In the genomic region with DNA sequence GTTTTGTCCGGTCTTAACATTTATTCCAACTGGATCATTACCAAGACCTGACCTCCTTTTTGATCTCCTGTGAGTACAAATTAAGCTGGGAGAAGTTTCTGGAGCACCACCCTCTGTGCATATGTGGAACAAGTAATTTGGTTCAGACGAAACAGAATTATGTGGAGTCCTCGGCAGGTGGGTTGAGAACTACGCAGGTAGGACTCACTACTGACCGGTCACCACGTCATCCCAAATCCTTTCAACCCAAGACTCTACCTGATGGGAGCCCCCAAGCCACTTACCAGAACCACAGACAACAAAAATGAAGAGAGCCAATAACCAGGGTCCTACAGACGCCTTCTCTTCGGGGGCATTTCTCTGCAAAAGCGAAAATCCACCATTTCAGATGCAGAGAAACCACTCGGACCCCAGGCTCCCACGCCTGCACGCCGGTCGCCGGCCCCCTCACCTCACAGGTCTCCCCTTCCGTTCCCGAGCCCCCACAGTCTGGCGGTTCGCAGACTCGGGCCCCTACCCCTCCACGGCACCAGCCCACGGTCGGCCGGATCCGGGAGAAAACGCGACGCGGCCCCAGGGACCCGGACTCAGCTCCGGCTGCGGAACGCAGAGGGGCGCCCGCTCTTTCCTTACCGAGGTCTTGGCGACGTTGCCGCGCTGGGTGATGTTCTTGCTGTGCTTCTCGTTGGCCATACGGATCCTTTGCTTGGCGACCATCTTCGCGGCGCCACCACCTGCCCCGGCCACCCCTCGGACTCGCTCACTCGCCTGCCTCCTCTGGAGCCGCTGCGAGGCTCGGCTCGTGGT, we compare ENCODE assay signal across 8 cellular contexts. TPM values are rescaled to one million over a fixed set of nuclear protein-coding genes. Genes with fewer than 3 reads are reported as not detected.
A peak's percentile ranks its signal among the peaks of the same experiment; 100 is the strongest.
DNase-seq lines count a peak whose midpoint lies in the region; ATAC-seq, FAIRE-seq and TF ChIP-seq lines count a peak whose summit lies in the region.

No MANE protein-coding gene starts in this region.

- H4K20me1 ChIP-seq in HepG2 (ENCODE audit: insufficient read depth, low read length) = peaks cover 17% of the 10 kb centered on the region; the same call in 1 of the 2 replicates

- TF ChIP-seq RAD21 in HepG2 (CRISPR knock-in tag; IDR thresholded peaks at IDR 0.05) = no peak

- peak overlapping the region; percentile 94 to 97 (median 94) for H3K4me3 ChIP-seq in HepG2 (replicated peaks in 1 of 3; ENCODE audit: insufficient read depth in 1 of 3, low read depth in 2 of 3, low read length in 3 of 3)

- H3K79me2 ChIP-seq in HepG2 (ENCODE audit: insufficient read depth, low read length) = peaks cover 75% of the 10 kb centered on the region

- no peaks in the 10 kb centered on the region for H3K9me3 ChIP-seq in HepG2 (ENCODE audit: low read length)

- no peak overlapping the region for H2AFZ ChIP-seq in HepG2 (ENCODE audit: low read length)

- intact Hi-C loops in HepG2 (cut with micrococcal nuclease; ENCODE audit: unreplicated experiment) = loop anchor here (5.0 to 10.0 kb wide), 2 partner anchors 133 to 159 kb away; a partner anchor contains a TSS

- H3K4me1 ChIP-seq in HepG2 (ENCODE audit: insufficient read depth, low read length) = peaks cover 54% of the 10 kb centered on the region

- H3K9ac ChIP-seq in HepG2 (ENCODE audit: insufficient read depth, low read depth, low read length) = peak overlapping the region; percentile 99

- 0% methylated on average over 19 of the region's 54 CpGs for WGBS in HepG2 (ENCODE audit: low lambda C conversion rate)

- peak overlapping the region; percentile 97 for H3K27ac ChIP-seq in HepG2 (ENCODE audit: extremely low read length, insufficient read depth, low read length)

- DNase-seq in SIG-M5 treated with dmso at 0.1 percent for 504 hours (lab: John Stamatoyannopoulos, UW; ENCODE audit: unreplicated experiment) = peak; percentile 37
- DNase-seq in SIG-M5 (lab: John Stamatoyannopoulos, UW) = no peak
- peak in 3 of 5 experiments; percentile 6 to 71 (median 16) for DNase-seq in T-helper 2 cell
- peak; percentile 20 for DNase-seq in cerebellum (ENCODE audit: low spot score)
- DNase-seq in HepG2 (ENCODE audit: low spot score) = peak; percentile 7
- DNase-seq in stimulated activated CD4-positive, alpha-beta T cell treated with anti-CD3 and anti-CD28 coated beads, Interleukin-4, amount 100 ng/mL, for 48 hours (ENCODE audit: low read depth in 2 of 2) = peak; percentile 25 to 27

- BruUV-seq in HepG2 (replicated peaks; lab: Mats Ljungman, UMichigan) = no TSS peak

- FAIRE-seq in HepG2 (lab: Jason Lieb, UNC) = no peak

- in situ Hi-C loops in HepG2 (cut with HindIII; ENCODE audit: extremely low pct_ligation_motif_present, low pct_unique_long_range_greater_than_20kb) = loop anchor here (5.0 kb wide), 1 partner anchor 57 kb away; a partner anchor contains a TSS

- H3K27me3 ChIP-seq in HepG2 (ENCODE audit: control insufficient read depth in 1 of 2, insufficient read depth in 2 of 2, low read length in 2 of 2) = peaks cover 0 to 7% of the 10 kb centered on the region in 2 experiments; a peak in 1 of 5 replicates

- POLR2A ChIA-PET in HepG2 (lab: Yijun Ruan, JAX) = interaction anchor here (0.7 to 2.8 kb wide), 15 partner anchors 8 to 234 kb away, joined by 3 to 21 read pairs (median 3); a partner anchor contains a TSS

- peak overlapping the region; percentile 67 for H3K4me2 ChIP-seq in HepG2 (ENCODE audit: low read depth, low read length)

- TF ChIP-seq EP300 in HepG2 (IDR thresholded peaks at IDR 0.05; ENCODE audit: low read depth in 2 of 2, low read length in 2 of 2) (no peak), HepG2 (CRISPR knock-in tag; IDR thresholded peaks at IDR 0.05; ENCODE audit: borderline replicate concordance) (no peak)

- TF ChIP-seq CTCF in HepG2 (CRISPR knock-in tag; IDR thresholded peaks at IDR 0.05) = no peak

- peak; percentile 12 for ATAC-seq in HG03520 (IDR thresholded peaks at IDR 0.05; ENCODE audit: unreplicated experiment)
- ATAC-seq in HepG2 = peak; percentile 1; the same call in 1 of the 3 replicates
- ATAC-seq in GM18909 (IDR thresholded peaks at IDR 0.05; ENCODE audit: poor library complexity, unreplicated experiment) = no peak

- no peak for TF ChIP-seq POLR2A in HepG2 (IDR thresholded peaks at IDR 0.05; ENCODE audit: insufficient read depth in 1 of 2, low read depth in 2 of 2, low read length in 2 of 2)

- peaks cover 2 to 14% of the 10 kb centered on the region in 2 experiments; a peak in 3 of 5 replicates for H3K36me3 ChIP-seq in HepG2 (replicated peaks in 1 of 2; ENCODE audit: control insufficient read depth in 1 of 2, insufficient read depth in 2 of 2, low read length in 2 of 2)

- CTCF ChIA-PET in HepG2 (lab: Yijun Ruan, JAX; ENCODE audit: low intra/inter-chr PET ratio, low total read pairs) = no interaction called here

RNA-seq across cellular contexts. Expression of a gene that starts 0.7 kb away (rescaled TPM):
- total RNA-seq in cerebellum (73.7 TPM), HepG2 (2016; rRNA removed; fragmentation: Illumina TruSeq; extraction: Trizol) (95.0 and 108 TPM in 2 replicates)
- 22.2 and 26.3 TPM in 2 replicates for total RNA-seq in HepG2 (2016; cell fraction: cytosol; rRNA removed; fragmentation: Illumina TruSeq; extraction: Trizol; ENCODE audit: low read depth)
- total RNA-seq in HepG2 (2016; cell fraction: insoluble cytoplasmic fraction; rRNA removed; fragmentation: Illumina TruSeq; extraction: Trizol) = 93.6 and 108 TPM in 2 replicates
- 57.6 and 60.7 TPM in 2 replicates for total RNA-seq in HepG2 (2016; cell fraction: membrane; rRNA removed; fragmentation: Illumina TruSeq; extraction: Trizol)
- 58.9 and 66.1 TPM in 2 replicates for total RNA-seq in HepG2 (2016; cell fraction: nucleus; rRNA removed; fragmentation: Illumina TruSeq; extraction: Trizol)
- 51.5 and 61.2 TPM in 2 replicates for polyA plus RNA-seq in HepG2 (2011; rRNA removed)
- polyA plus RNA-seq in HepG2 (2011; cell fraction: cytosol; rRNA removed) = 46.7 and 75.3 TPM in 2 replicates
- 65.0 and 72.2 TPM in 2 replicates for polyA plus RNA-seq in HepG2 (2011; cell fraction: nucleus; rRNA removed)
- 73.8 and 75.7 TPM in 2 replicates for polyA plus RNA-seq in HepG2 (2012)
- 27.5 and 29.5 TPM in 2 replicates for polyA plus RNA-seq in HepG2 (2016; cell fraction: cytosol; fragmentation: Illumina TruSeq; extraction: Trizol; ENCODE audit: low read depth)
- 132 and 136 TPM in 2 replicates for polyA plus RNA-seq in HepG2 (2016; cell fraction: insoluble cytoplasmic fraction; fragmentation: Illumina TruSeq; extraction: Trizol; ENCODE audit: low read depth)
- polyA plus RNA-seq in HepG2 (2016; cell fraction: membrane; fragmentation: Illumina TruSeq; extraction: Trizol; ENCODE audit: low read depth) = 45.6 and 47.4 TPM in 2 replicates
- 69.2 and 72.9 TPM in 2 replicates for polyA plus RNA-seq in HepG2 (2016; cell fraction: nucleus; fragmentation: Illumina TruSeq; extraction: Trizol; ENCODE audit: insufficient read depth, low read depth)
- 42.6 and 90.0 TPM in 2 replicates for polyA minus RNA-seq in HepG2 (2011; rRNA and poly(A)+ RNA removed; ENCODE audit: low replicate concordance)
- 66.9 and 87.4 TPM in 2 replicates for polyA minus RNA-seq in HepG2 (2011; cell fraction: cytosol; rRNA and poly(A)+ RNA removed)
- polyA minus RNA-seq in HepG2 (2011; cell fraction: nucleus; rRNA and poly(A)+ RNA removed) = 99.8 and 106 TPM in 2 replicates

RNA-seq across cellular contexts. Expression of a gene that starts 1.0 kb away (rescaled TPM):
- total RNA-seq in cerebellum (124 TPM), HepG2 (2016; rRNA removed; fragmentation: Illumina TruSeq; extraction: Trizol) (124 and 181 TPM in 2 replicates)
- total RNA-seq in HepG2 (2016; cell fraction: cytosol; rRNA removed; fragmentation: Illumina TruSeq; extraction: Trizol; ENCODE audit: low read depth) = 107 and 124 TPM in 2 replicates
- total RNA-seq in HepG2 (2016; cell fraction: insoluble cytoplasmic fraction; rRNA removed; fragmentation: Illumina TruSeq; extraction: Trizol) = 129 and 176 TPM in 2 replicates
- 181 and 205 TPM in 2 replicates for total RNA-seq in HepG2 (2016; cell fraction: membrane; rRNA removed; fragmentation: Illumina TruSeq; extraction: Trizol)
- 96.9 and 98.8 TPM in 2 replicates for total RNA-seq in HepG2 (2016; cell fraction: nucleus; rRNA removed; fragmentation: Illumina TruSeq; extraction: Trizol)
- polyA plus RNA-seq in HepG2 (2011; rRNA removed) = 90.5 and 139 TPM in 2 replicates
- polyA plus RNA-seq in HepG2 (2011; cell fraction: cytosol; rRNA removed) = 126 and 136 TPM in 2 replicates
- polyA plus RNA-seq in HepG2 (2011; cell fraction: nucleus; rRNA removed) = 75.2 and 76.2 TPM in 2 replicates
- polyA plus RNA-seq in HepG2 (2012) = 133 and 143 TPM in 2 replicates
- polyA plus RNA-seq in HepG2 (2016; cell fraction: cytosol; fragmentation: Illumina TruSeq; extraction: Trizol; ENCODE audit: low read depth) = 83.6 and 86.7 TPM in 2 replicates
- 148 and 159 TPM in 2 replicates for polyA plus RNA-seq in HepG2 (2016; cell fraction: insoluble cytoplasmic fraction; fragmentation: Illumina TruSeq; extraction: Trizol; ENCODE audit: low read depth)
- 122 and 150 TPM in 2 replicates for polyA plus RNA-seq in HepG2 (2016; cell fraction: membrane; fragmentation: Illumina TruSeq; extraction: Trizol; ENCODE audit: low read depth)
- polyA plus RNA-seq in HepG2 (2016; cell fraction: nucleus; fragmentation: Illumina TruSeq; extraction: Trizol; ENCODE audit: insufficient read depth, low read depth) = 123 and 128 TPM in 2 replicates
- polyA minus RNA-seq in HepG2 (2011; rRNA and poly(A)+ RNA removed; ENCODE audit: low replicate concordance) = 53.6 and 75.5 TPM in 2 replicates
- 112 and 145 TPM in 2 replicates for polyA minus RNA-seq in HepG2 (2011; cell fraction: cytosol; rRNA and poly(A)+ RNA removed)
- polyA minus RNA-seq in HepG2 (2011; cell fraction: nucleus; rRNA and poly(A)+ RNA removed) = 134 and 155 TPM in 2 replicates

RNA-seq across cellular contexts. Expression of a gene that starts 57.5 kb away (rescaled TPM):
- total RNA-seq in cerebellum (77.0 TPM), HepG2 (2016; rRNA removed; fragmentation: Illumina TruSeq; extraction: Trizol) (106 and 122 TPM in 2 replicates)
- total RNA-seq in HepG2 (2016; cell fraction: cytosol; rRNA removed; fragmentation: Illumina TruSeq; extraction: Trizol; ENCODE audit: low read depth) = 22.6 and 24.8 TPM in 2 replicates
- 109 and 124 TPM in 2 replicates for total RNA-seq in HepG2 (2016; cell fraction: insoluble cytoplasmic fraction; rRNA removed; fragmentation: Illumina TruSeq; extraction: Trizol)
- total RNA-seq in HepG2 (2016; cell fraction: membrane; rRNA removed; fragmentation: Illumina TruSeq; extraction: Trizol) = 57.8 and 63.8 TPM in 2 replicates
- total RNA-seq in HepG2 (2016; cell fraction: nucleus; rRNA removed; fragmentation: Illumina TruSeq; extraction: Trizol) = 67.7 and 88.4 TPM in 2 replicates
- 234 and 273 TPM in 2 replicates for polyA plus RNA-seq in HepG2 (2011; rRNA removed)
- polyA plus RNA-seq in HepG2 (2011; cell fraction: cytosol; rRNA removed) = 115 and 155 TPM in 2 replicates
- 44.2 and 52.8 TPM in 2 replicates for polyA plus RNA-seq in HepG2 (2011; cell fraction: nucleus; rRNA removed)
- polyA plus RNA-seq in HepG2 (2012) = 41.0 and 52.5 TPM in 2 replicates
- polyA plus RNA-seq in HepG2 (2016; cell fraction: cytosol; fragmentation: Illumina TruSeq; extraction: Trizol; ENCODE audit: low read depth) = 10.6 and 12.5 TPM in 2 replicates
- polyA plus RNA-seq in HepG2 (2016; cell fraction: insoluble cytoplasmic fraction; fragmentation: Illumina TruSeq; extraction: Trizol; ENCODE audit: low read depth) = 86.8 and 91.6 TPM in 2 replicates
- polyA plus RNA-seq in HepG2 (2016; cell fraction: membrane; fragmentation: Illumina TruSeq; extraction: Trizol; ENCODE audit: low read depth) = 39.2 and 39.5 TPM in 2 replicates
- polyA plus RNA-seq in HepG2 (2016; cell fraction: nucleus; fragmentation: Illumina TruSeq; extraction: Trizol; ENCODE audit: insufficient read depth, low read depth) = 107 and 110 TPM in 2 replicates
- 144 and 312 TPM in 2 replicates for polyA minus RNA-seq in HepG2 (2011; rRNA and poly(A)+ RNA removed; ENCODE audit: low replicate concordance)
- 62.6 and 74.9 TPM in 2 replicates for polyA minus RNA-seq in HepG2 (2011; cell fraction: cytosol; rRNA and poly(A)+ RNA removed)
- polyA minus RNA-seq in HepG2 (2011; cell fraction: nucleus; rRNA and poly(A)+ RNA removed) = 42.1 and 48.0 TPM in 2 replicates
